Comparison of ENCODE assay signal across 1 cellular context in genomic region chr9:92036411-92036746, GRCh38.
TF ChIP-seq lines count a peak whose summit lies in the region.

No MANE protein-coding gene starts in this region.

TF ChIP-seq in GM23338, 12 proteins besides CTCF, POLR2A, EP300 and RAD21 (continued from another document):
- TF ChIP-seq ZNF462 (CRISPR knock-in tag; IDR thresholded peaks at IDR 0.05) (no peak), REST (IDR thresholded peaks at IDR 0.05; ENCODE audit: unreplicated experiment) (no peak)
TF ChIP-seq in GM23338: peak in this region for 0.
